In genomic region chr15:49370782-49371181, GRCh38 we compare ENCODE assay signal across 2 cellular contexts.
TF ChIP-seq lines count a peak whose summit lies in the region.

No MANE protein-coding gene starts in this region.

TF ChIP-seq in K562, 482 proteins besides CTCF, POLR2A, EP300 and RAD21 (continued from another document):
- TF ChIP-seq NFE2 (IDR thresholded peaks at IDR 0.05; ENCODE audit: low read depth) = 0 out of 2 replicates have a peak, but pooled peaks have one; percentile 34
- TF ChIP-seq SOX6 (IDR thresholded peaks at IDR 0.05) = no peak
- no peak for TF ChIP-seq RBM22 (IDR thresholded peaks at IDR 0.05; ENCODE audit: low read depth, low read length, poor library complexity, severe bottlenecking)
- TF ChIP-seq, protein P1, sequence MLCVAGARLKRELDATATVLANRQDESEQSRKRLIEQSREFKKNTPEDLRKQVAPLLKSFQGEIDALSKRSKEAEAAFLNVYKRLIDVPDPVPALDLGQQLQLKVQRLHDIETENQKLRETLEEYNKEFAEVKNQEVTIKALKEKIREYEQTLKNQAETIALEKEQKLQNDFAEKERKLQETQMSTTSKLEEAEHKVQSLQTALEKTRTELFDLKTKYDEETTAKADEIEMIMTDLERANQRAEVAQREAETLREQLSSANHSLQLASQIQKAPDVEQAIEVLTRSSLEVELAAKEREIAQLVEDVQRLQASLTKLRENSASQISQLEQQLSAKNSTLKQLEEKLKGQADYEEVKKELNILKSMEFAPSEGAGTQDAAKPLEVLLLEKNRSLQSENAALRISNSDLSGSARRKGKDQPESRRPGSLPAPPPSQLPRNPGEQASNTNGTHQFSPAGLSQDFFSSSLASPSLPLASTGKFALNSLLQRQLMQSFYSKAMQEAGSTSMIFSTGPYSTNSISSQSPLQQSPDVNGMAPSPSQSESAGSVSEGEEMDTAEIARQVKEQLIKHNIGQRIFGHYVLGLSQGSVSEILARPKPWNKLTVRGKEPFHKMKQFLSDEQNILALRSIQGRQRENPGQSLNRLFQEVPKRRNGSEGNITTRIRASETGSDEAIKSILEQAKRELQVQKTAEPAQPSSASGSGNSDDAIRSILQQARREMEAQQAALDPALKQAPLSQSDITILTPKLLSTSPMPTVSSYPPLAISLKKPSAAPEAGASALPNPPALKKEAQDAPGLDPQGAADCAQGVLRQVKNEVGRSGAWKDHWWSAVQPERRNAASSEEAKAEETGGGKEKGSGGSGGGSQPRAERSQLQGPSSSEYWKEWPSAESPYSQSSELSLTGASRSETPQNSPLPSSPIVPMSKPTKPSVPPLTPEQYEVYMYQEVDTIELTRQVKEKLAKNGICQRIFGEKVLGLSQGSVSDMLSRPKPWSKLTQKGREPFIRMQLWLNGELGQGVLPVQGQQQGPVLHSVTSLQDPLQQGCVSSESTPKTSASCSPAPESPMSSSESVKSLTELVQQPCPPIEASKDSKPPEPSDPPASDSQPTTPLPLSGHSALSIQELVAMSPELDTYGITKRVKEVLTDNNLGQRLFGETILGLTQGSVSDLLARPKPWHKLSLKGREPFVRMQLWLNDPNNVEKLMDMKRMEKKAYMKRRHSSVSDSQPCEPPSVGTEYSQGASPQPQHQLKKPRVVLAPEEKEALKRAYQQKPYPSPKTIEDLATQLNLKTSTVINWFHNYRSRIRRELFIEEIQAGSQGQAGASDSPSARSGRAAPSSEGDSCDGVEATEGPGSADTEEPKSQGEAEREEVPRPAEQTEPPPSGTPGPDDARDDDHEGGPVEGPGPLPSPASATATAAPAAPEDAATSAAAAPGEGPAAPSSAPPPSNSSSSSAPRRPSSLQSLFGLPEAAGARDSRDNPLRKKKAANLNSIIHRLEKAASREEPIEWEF (CRISPR knock-in tag; IDR thresholded peaks at IDR 0.05) = no peak
- 0 out of 2 replicates have a peak, but pooled peaks have one; percentile 11 for TF ChIP-seq SMC3 (conservative IDR thresholded peaks at IDR 0.05; ENCODE audit: insufficient read depth, low read depth, low read length)
- no peak for TF ChIP-seq HMGN3 (IDR thresholded peaks at IDR 0.05; ENCODE audit: borderline replicate concordance, extremely low read depth, insufficient read length, low read depth, low read length)
- TF ChIP-seq, protein P2, sequence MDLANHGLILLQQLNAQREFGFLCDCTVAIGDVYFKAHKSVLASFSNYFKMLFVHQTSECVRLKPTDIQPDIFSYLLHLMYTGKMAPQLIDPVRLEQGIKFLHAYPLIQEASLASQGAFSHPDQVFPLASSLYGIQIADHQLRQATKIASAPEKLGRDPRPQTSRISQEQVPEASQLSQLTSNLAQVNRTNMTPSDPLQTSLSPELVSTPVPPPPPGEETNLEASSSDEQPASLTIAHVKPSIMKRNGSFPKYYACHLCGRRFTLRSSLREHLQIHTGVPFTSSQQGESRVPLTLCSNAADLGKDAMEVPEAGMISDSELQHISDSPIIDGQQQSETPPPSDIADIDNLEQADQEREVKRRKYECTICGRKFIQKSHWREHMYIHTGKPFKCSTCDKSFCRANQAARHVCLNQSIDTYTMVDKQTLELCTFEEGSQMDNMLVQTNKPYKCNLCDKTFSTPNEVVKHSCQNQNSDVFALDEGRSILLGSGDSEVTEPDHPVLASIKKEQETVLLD (IDR thresholded peaks at IDR 0.05) = no peak
- no peak for TF ChIP-seq ZBTB7A (IDR thresholded peaks at IDR 0.05; ENCODE audit: borderline replicate concordance, control insufficient read depth, low read depth, low read length)

TF ChIP-seq in neural cell, 6 proteins besides CTCF, POLR2A, EP300 and RAD21 (continued from another document):
- TF ChIP-seq, protein P3, sequence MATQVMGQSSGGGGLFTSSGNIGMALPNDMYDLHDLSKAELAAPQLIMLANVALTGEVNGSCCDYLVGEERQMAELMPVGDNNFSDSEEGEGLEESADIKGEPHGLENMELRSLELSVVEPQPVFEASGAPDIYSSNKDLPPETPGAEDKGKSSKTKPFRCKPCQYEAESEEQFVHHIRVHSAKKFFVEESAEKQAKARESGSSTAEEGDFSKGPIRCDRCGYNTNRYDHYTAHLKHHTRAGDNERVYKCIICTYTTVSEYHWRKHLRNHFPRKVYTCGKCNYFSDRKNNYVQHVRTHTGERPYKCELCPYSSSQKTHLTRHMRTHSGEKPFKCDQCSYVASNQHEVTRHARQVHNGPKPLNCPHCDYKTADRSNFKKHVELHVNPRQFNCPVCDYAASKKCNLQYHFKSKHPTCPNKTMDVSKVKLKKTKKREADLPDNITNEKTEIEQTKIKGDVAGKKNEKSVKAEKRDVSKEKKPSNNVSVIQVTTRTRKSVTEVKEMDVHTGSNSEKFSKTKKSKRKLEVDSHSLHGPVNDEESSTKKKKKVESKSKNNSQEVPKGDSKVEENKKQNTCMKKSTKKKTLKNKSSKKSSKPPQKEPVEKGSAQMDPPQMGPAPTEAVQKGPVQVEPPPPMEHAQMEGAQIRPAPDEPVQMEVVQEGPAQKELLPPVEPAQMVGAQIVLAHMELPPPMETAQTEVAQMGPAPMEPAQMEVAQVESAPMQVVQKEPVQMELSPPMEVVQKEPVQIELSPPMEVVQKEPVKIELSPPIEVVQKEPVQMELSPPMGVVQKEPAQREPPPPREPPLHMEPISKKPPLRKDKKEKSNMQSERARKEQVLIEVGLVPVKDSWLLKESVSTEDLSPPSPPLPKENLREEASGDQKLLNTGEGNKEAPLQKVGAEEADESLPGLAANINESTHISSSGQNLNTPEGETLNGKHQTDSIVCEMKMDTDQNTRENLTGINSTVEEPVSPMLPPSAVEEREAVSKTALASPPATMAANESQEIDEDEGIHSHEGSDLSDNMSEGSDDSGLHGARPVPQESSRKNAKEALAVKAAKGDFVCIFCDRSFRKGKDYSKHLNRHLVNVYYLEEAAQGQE (IDR thresholded peaks at IDR 0.05; ENCODE audit: borderline replicate concordance) = no peak
TF ChIP-seq in neural cell: peak in this region for 1.
